Comparison of ENCODE assay signal across 25 cellular contexts in the genomic region with DNA sequence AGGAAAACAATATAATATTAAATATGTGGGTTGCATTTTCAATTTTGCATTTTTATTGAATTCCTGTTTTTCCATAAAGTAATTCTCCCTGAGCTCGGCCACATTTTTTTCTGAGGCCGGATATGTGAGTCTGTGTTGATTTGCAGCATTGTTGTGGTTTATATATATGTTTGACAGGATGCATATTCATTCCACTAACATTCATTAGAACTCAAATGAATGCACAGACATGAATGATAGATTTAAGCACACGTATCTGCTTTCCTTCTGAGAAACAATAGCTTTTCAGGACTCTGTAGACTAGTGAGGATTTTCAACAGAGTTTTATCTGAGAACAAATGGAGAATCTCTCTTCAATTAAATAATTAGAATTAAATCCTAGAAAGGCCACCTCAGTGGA.
"Had no signal": no experiment of that assay in that cellular context is flagged by ENCODE, and none has a peak within 500 bp of the region (broad histone marks: within the 10 kb centered on the region; RNA-seq: fewer than 3 reads in every experiment).

No MANE protein-coding gene starts in this region.

- H3K4me1 Mint-ChIP-seq: activated naive CD4-positive, alpha-beta T cell treated with anti-CD3 and anti-CD28 coated beads, Interleukin-2, amount 50 U/mL, for 24 hours; activated naive CD8-positive, alpha-beta T cell treated with anti-CD3 and anti-CD28 coated beads, Interleukin-2, amount 50 U/mL, for 24 hours; immature natural killer cell had no signal

- H3K4me3 ChIP-seq: gastroesophageal sphincter, pancreas, prostate gland, skin epidermis, thoracic aorta had no signal

- ATAC-seq: activated naive CD8-positive, alpha-beta T cell treated with anti-CD3 and anti-CD28 coated beads, Interleukin-2, amount 50 U/mL, for 24 hours; activated T-cell treated with anti-CD3 and anti-CD28 coated beads, Interleukin-2, amount 50 U/mL, for 4 hours; gastroesophageal sphincter; left colon; pancreas; sciatic nerve had no signal

- H3K36me3 Mint-ChIP-seq: activated CD4-positive, alpha-beta memory T cell treated with anti-CD3 and anti-CD28 coated beads for 36 hours; activated naive CD4-positive, alpha-beta T cell treated with anti-CD3 and anti-CD28 coated beads, Interleukin-2, amount 50 U/mL, for 24 hours; immature natural killer cell had no signal

- DNase-seq: activated CD4-positive, alpha-beta memory T cell treated with anti-CD3 and anti-CD28 coated beads for 36 hours; activated CD4-positive, alpha-beta T cell treated with anti-CD3 and anti-CD28 coated beads, Interleukin-2, amount 10 ng/mL, durations not matched to agents 24 days and 14 days; activated CD4-positive, CD25-positive, alpha-beta regulatory T cell treated with anti-CD3 and anti-CD28 coated beads, Interleukin-2, amount 50 U/mL, for 72 hours; activated naive CD8-positive, alpha-beta T cell treated with anti-CD3 and anti-CD28 coated beads, Interleukin-2, amount 50 U/mL, for 24 hours; activated T-cell treated with anti-CD3 and anti-CD28 coated beads, Interleukin-2, amount 50 U/mL, for 4 hours; effector CD8-positive, alpha-beta T cell; head of caudate nucleus; hypothalamus; immature natural killer cell; kidney; left colon; mammary epithelial cell; pancreas; retina; stimulated activated CD4-positive, alpha-beta T cell treated with anti-CD3 and anti-CD28 coated beads, Interleukin-12 subunit alpha, Interleukin-12 subunit beta, amount 100 ng/mL, for 4 hours; stimulated activated CD4-positive, alpha-beta T cell treated with anti-CD3 and anti-CD28 coated beads, Interleukin-4, amount 100 ng/mL, for 1 hour; T-helper 9 cell had no signal

- H3K27ac Mint-ChIP-seq: activated CD4-positive, alpha-beta memory T cell treated with anti-CD3 and anti-CD28 coated beads for 36 hours; activated CD4-positive, alpha-beta T cell treated with anti-CD3 and anti-CD28 coated beads, Interleukin-2, amount 10 ng/mL, durations not matched to agents 24 days and 14 days; activated naive CD4-positive, alpha-beta T cell treated with anti-CD3 and anti-CD28 coated beads, Interleukin-2, amount 50 U/mL, for 24 hours; activated naive CD8-positive, alpha-beta T cell treated with anti-CD3 and anti-CD28 coated beads, Interleukin-2, amount 50 U/mL, for 24 hours; activated T-helper 2 cell treated with anti-CD3 and anti-CD28 coated beads, Interferon-gamma antibody, Interleukin-2, Interleukin-4, amounts not matched to agents 10 μg/mL and 5 μg/mL and 100 μg/mL, durations not matched to agents 14 hours and 24 hours and 36 hours; immature natural killer cell; stimulated activated naive CD8-positive, alpha-beta T cell treated with anti-CD3 and anti-CD28 coated beads, Interleukin-15, Interleukin-2, amounts not matched to agents 100 ng/mL and 50 ng/mL, for 24 hours had no signal

- H3K4me3 Mint-ChIP-seq: activated CD4-positive, alpha-beta memory T cell treated with anti-CD3 and anti-CD28 coated beads for 36 hours; activated CD4-positive, alpha-beta T cell treated with anti-CD3 and anti-CD28 coated beads, Interleukin-2, amount 10 ng/mL, durations not matched to agents 24 days and 14 days; activated naive CD4-positive, alpha-beta T cell treated with anti-CD3 and anti-CD28 coated beads, Interleukin-2, amount 50 U/mL, for 24 hours; activated naive CD8-positive, alpha-beta T cell treated with anti-CD3 and anti-CD28 coated beads, Interleukin-2, amount 50 U/mL, for 24 hours; activated T-cell treated with anti-CD3 and anti-CD28 coated beads, Interleukin-2, amount 50 U/mL, for 4 hours; immature natural killer cell; stimulated activated naive CD8-positive, alpha-beta T cell treated with anti-CD3 and anti-CD28 coated beads, Interleukin-15, Interleukin-2, amounts not matched to agents 100 ng/mL and 50 ng/mL, for 24 hours had no signal

- H3K9me3 Mint-ChIP-seq: activated CD4-positive, alpha-beta memory T cell treated with anti-CD3 and anti-CD28 coated beads for 36 hours; activated CD4-positive, alpha-beta T cell treated with anti-CD3 and anti-CD28 coated beads, Interleukin-2, amount 10 ng/mL, durations not matched to agents 24 days and 14 days; activated naive CD4-positive, alpha-beta T cell treated with anti-CD3 and anti-CD28 coated beads, Interleukin-2, amount 50 U/mL, for 24 hours; activated naive CD8-positive, alpha-beta T cell treated with anti-CD3 and anti-CD28 coated beads, Interleukin-2, amount 50 U/mL, for 24 hours; activated T-cell treated with anti-CD3 and anti-CD28 coated beads, Interleukin-2, amount 50 U/mL, for 4 hours; activated T-helper 2 cell treated with anti-CD3 and anti-CD28 coated beads, Interferon-gamma antibody, Interleukin-2, Interleukin-4, amounts not matched to agents 10 μg/mL and 5 μg/mL and 100 μg/mL, durations not matched to agents 14 hours and 24 hours and 36 hours; immature natural killer cell; stimulated activated naive CD8-positive, alpha-beta T cell treated with anti-CD3 and anti-CD28 coated beads, Interleukin-15, Interleukin-2, amounts not matched to agents 100 ng/mL and 50 ng/mL, for 24 hours had no signal
